In the genomic region with DNA sequence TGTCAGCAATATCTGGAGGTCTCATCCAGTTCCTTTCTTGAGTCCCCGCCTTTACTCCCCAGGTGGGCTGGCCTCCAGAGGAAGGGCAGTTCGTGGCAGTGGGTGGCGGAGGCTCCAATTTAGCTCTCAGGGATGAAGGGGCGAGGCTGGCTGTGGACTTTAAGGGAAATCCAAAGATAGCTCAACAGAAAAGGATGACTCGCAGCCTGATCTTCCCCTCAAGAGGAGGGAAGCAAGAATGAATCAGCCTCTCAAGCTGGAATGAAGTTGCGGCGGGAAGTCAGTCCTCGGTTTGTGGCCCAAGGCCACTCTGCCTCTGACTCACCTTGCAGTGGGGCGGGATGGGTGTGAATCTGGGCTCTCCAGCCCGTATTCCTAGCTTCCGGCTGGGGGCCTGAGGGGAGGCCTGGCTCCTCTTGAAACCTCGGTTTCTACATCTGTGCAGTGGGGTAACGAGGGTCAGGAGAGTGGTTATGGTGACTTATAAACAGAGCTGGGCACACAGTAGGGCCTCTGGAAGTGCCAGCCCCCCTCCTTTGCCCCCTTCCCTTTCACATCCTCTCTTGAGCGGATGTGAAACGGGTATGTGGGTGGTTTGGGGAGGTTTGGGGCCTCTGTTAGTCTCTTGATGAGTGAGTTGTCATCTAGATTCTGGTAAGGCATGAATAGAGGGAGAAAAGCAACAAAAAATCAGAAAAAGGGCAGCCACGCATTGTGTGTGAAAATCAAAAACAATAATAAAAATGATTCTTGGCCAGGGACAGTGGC, we compare ENCODE assay signal across 1 cellular context.
TF ChIP-seq lines count a peak whose summit lies in the region.

No MANE protein-coding gene starts in this region.

TF ChIP-seq in SK-N-SH, 30 proteins besides CTCF, POLR2A, EP300 and RAD21 (continued from another document):
- TF ChIP-seq, protein P1, sequence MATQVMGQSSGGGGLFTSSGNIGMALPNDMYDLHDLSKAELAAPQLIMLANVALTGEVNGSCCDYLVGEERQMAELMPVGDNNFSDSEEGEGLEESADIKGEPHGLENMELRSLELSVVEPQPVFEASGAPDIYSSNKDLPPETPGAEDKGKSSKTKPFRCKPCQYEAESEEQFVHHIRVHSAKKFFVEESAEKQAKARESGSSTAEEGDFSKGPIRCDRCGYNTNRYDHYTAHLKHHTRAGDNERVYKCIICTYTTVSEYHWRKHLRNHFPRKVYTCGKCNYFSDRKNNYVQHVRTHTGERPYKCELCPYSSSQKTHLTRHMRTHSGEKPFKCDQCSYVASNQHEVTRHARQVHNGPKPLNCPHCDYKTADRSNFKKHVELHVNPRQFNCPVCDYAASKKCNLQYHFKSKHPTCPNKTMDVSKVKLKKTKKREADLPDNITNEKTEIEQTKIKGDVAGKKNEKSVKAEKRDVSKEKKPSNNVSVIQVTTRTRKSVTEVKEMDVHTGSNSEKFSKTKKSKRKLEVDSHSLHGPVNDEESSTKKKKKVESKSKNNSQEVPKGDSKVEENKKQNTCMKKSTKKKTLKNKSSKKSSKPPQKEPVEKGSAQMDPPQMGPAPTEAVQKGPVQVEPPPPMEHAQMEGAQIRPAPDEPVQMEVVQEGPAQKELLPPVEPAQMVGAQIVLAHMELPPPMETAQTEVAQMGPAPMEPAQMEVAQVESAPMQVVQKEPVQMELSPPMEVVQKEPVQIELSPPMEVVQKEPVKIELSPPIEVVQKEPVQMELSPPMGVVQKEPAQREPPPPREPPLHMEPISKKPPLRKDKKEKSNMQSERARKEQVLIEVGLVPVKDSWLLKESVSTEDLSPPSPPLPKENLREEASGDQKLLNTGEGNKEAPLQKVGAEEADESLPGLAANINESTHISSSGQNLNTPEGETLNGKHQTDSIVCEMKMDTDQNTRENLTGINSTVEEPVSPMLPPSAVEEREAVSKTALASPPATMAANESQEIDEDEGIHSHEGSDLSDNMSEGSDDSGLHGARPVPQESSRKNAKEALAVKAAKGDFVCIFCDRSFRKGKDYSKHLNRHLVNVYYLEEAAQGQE (IDR thresholded peaks at IDR 0.05; ENCODE audit: low read depth, low read length): 0 out of 2 replicates have a peak, but pooled peaks have one; percentile 43
- TF ChIP-seq CHD2 (IDR thresholded peaks at IDR 0.05; ENCODE audit: low read length, partially characterized antibody): no peak
- TF ChIP-seq FOSL2 (IDR thresholded peaks at IDR 0.05; ENCODE audit: borderline replicate concordance, low read depth): peak; percentile 98
- TF ChIP-seq ELF1 (IDR thresholded peaks at IDR 0.05): peak; percentile 51; the same call in 1 of the 2 replicates
- TF ChIP-seq FOXJ3 (CRISPR knock-in tag; IDR thresholded peaks at IDR 0.05): no peak
- TF ChIP-seq GATA2 (CRISPR knock-in tag; IDR thresholded peaks at IDR 0.05): no peak
- peak; percentile 87; the same call in 1 of the 2 replicates for TF ChIP-seq MEF2A (IDR thresholded peaks at IDR 0.05; ENCODE audit: borderline replicate concordance, low read depth)
- TF ChIP-seq, protein P2, sequence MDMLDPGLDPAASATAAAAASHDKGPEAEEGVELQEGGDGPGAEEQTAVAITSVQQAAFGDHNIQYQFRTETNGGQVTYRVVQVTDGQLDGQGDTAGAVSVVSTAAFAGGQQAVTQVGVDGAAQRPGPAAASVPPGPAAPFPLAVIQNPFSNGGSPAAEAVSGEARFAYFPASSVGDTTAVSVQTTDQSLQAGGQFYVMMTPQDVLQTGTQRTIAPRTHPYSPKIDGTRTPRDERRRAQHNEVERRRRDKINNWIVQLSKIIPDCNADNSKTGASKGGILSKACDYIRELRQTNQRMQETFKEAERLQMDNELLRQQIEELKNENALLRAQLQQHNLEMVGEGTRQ (IDR thresholded peaks at IDR 0.05; ENCODE audit: borderline replicate concordance, low read depth, low read length): no peak
- peak; percentile 74; the same call in 1 of the 2 replicates for TF ChIP-seq RXRA (IDR thresholded peaks at IDR 0.05; ENCODE audit: borderline replicate concordance, low read depth)
- no peak for TF ChIP-seq GABPA (IDR thresholded peaks at IDR 0.05; ENCODE audit: low read depth)
- peak; percentile 65 for TF ChIP-seq TEAD4 (IDR thresholded peaks at IDR 0.05; ENCODE audit: borderline replicate concordance, insufficient read depth)
- no peak for TF ChIP-seq RCOR1 (IDR thresholded peaks at IDR 0.05; ENCODE audit: low read length)
- TF ChIP-seq EZH2phosphoT487 (IDR thresholded peaks at IDR 0.05; ENCODE audit: borderline replicate concordance, low read depth): no peak
- peak; percentile 82 for TF ChIP-seq TCF12 (IDR thresholded peaks at IDR 0.05)
- no peak for TF ChIP-seq RFX5 (IDR thresholded peaks at IDR 0.05; ENCODE audit: low read length)
- no peak for TF ChIP-seq YY1 (IDR thresholded peaks at IDR 0.05; ENCODE audit: low read depth)
- TF ChIP-seq, protein P3, sequence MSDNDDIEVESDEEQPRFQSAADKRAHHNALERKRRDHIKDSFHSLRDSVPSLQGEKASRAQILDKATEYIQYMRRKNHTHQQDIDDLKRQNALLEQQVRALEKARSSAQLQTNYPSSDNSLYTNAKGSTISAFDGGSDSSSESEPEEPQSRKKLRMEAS (IDR thresholded peaks at IDR 0.05; ENCODE audit: low read depth): peak; percentile 82; the same call in 1 of the 2 replicates
- TF ChIP-seq, protein P4, sequence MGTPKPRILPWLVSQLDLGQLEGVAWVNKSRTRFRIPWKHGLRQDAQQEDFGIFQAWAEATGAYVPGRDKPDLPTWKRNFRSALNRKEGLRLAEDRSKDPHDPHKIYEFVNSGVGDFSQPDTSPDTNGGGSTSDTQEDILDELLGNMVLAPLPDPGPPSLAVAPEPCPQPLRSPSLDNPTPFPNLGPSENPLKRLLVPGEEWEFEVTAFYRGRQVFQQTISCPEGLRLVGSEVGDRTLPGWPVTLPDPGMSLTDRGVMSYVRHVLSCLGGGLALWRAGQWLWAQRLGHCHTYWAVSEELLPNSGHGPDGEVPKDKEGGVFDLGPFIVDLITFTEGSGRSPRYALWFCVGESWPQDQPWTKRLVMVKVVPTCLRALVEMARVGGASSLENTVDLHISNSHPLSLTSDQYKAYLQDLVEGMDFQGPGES (IDR thresholded peaks at IDR 0.05; ENCODE audit: low read depth, low read length): no peak
